Comparison of ENCODE assay signal across 24 cellular contexts in the genomic region with DNA sequence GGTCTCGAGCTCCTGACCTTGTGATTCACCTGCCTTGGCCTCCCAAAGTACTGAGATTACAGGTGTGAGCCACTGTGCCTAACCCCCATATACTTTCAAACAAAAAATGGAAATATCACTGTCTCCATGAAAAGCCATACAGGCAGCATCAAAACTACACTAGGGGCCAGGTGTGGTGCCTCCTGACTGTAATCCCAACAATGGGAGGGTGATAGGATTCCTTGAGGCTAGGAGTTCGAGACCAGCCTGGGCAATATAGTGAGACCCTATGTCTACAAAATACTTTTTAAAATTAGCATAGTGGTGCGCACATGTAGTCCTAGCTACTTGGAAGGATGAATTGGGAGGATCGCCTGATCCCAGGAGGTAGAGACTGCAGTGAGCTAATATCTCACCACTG. TPM values are rescaled to one million over a fixed set of nuclear protein-coding genes. Genes with fewer than 3 reads are reported as not detected.
A peak's percentile ranks its signal among the peaks of the same experiment; 100 is the strongest.
DNase-seq lines count a peak whose midpoint lies in the region; ATAC-seq and TF ChIP-seq lines count a peak whose summit lies in the region.
"Had no signal": no experiment of that assay in that cellular context is flagged by ENCODE, and none has a peak within 500 bp of the region (broad histone marks: within the 10 kb centered on the region; RNA-seq: fewer than 3 reads in every experiment).

No MANE protein-coding gene starts in this region.

- H3K9me3 ChIP-seq in CD4-positive, CD25-positive, alpha-beta regulatory T cell (ENCODE audit: control insufficient read depth in 2 of 2, low read length in 2 of 2), result no peaks in the 10 kb centered on the region
- no peaks in the 10 kb centered on the region for H3K9me3 ChIP-seq in CD8-positive, alpha-beta memory T cell (ENCODE audit: low read length)
- H3K9me3 ChIP-seq: Caco-2 had no signal

- H3K4me3 ChIP-seq in CD4-positive, CD25-positive, alpha-beta regulatory T cell (ENCODE audit: low read depth, low read length), result no peak overlapping the region
- H3K4me3 ChIP-seq in CD8-positive, alpha-beta memory T cell (ENCODE audit: low read length), result no peak overlapping the region
- H3K4me3 ChIP-seq in foreskin fibroblast (ENCODE audit: low read depth in 1 of 2, low read length in 2 of 2), result no peak overlapping the region
- H3K4me3 ChIP-seq: GM12878, GM23338 had no signal

- peaks cover 19% of the 10 kb centered on the region for H3K36me3 ChIP-seq in CD4-positive, CD25-positive, alpha-beta regulatory T cell (ENCODE audit: control insufficient read depth, insufficient read depth, low read length)
- H3K36me3 ChIP-seq in CD8-positive, alpha-beta memory T cell (ENCODE audit: insufficient read depth, low read length), result peaks cover 6% of the 10 kb centered on the region

- no peaks in the 10 kb centered on the region for H3K27me3 ChIP-seq in CD4-positive, CD25-positive, alpha-beta regulatory T cell (ENCODE audit: control insufficient read depth, insufficient read depth, low read length)
- no peaks in the 10 kb centered on the region for H3K27me3 ChIP-seq in CD8-positive, alpha-beta memory T cell (ENCODE audit: insufficient read depth, low read length, poor library complexity, severe bottlenecking)

- H3K27me3 Mint-ChIP-seq in activated T-cell treated with anti-CD3 and anti-CD28 coated beads, Interleukin-2, amount 50 U/mL, for 24 hours, result no peaks in the 10 kb centered on the region
- H3K27me3 Mint-ChIP-seq in CD4-positive, CD25-positive, alpha-beta regulatory T cell, result no peaks in the 10 kb centered on the region
- no peaks in the 10 kb centered on the region for H3K27me3 Mint-ChIP-seq in CD8-positive, alpha-beta memory T cell
- no peaks in the 10 kb centered on the region for H3K27me3 Mint-ChIP-seq in effector memory CD8-positive, alpha-beta T cell

- no peak overlapping the region for H3K4me3 Mint-ChIP-seq in activated T-cell treated with anti-CD3 and anti-CD28 coated beads, Interleukin-2, amount 50 U/mL, for 24 hours
- H3K4me3 Mint-ChIP-seq in CD4-positive, CD25-positive, alpha-beta regulatory T cell, result no peak overlapping the region
- no peak overlapping the region for H3K4me3 Mint-ChIP-seq in CD8-positive, alpha-beta memory T cell
- no peak overlapping the region for H3K4me3 Mint-ChIP-seq in effector memory CD8-positive, alpha-beta T cell
- H3K4me3 Mint-ChIP-seq: GM23338 had no signal

- CTCF ChIA-PET in CD8-positive, alpha-beta memory T cell (lab: Charles Lee), result interaction anchor here (3.1 to 8.0 kb wide), 2 partner anchors 14 to 15 kb away, joined by 27 to 41 read pairs; partner anchors contain the start of genes HMOX2 and NMRAL1

- POLR2A ChIA-PET in CD8-positive, alpha-beta memory T cell (lab: Charles Lee), result no interaction called here

- peaks cover 83% of the 10 kb centered on the region for H3K4me1 Mint-ChIP-seq in activated T-cell treated with anti-CD3 and anti-CD28 coated beads, Interleukin-2, amount 50 U/mL, for 24 hours (ENCODE audit: low read depth)
- H3K4me1 Mint-ChIP-seq in CD4-positive, CD25-positive, alpha-beta regulatory T cell, result peaks cover 25 to 88% (median 55%) of the 10 kb centered on the region in 4 donors
- H3K4me1 Mint-ChIP-seq in CD8-positive, alpha-beta memory T cell, result peaks cover 56 to 84% (median 82%) of the 10 kb centered on the region in 3 donors
- H3K4me1 Mint-ChIP-seq in effector memory CD8-positive, alpha-beta T cell (ENCODE audit: low read depth in 2 of 2), result peaks cover 43 to 64% of the 10 kb centered on the region in 2 donors
- H3K4me1 Mint-ChIP-seq: GM23338 had no signal

- no peak for ATAC-seq in CD4-positive, CD25-positive, alpha-beta regulatory T cell (ENCODE audit: low read depth in 2 of 2)
- no peak for ATAC-seq in effector memory CD8-positive, alpha-beta T cell (replicated peaks)
- ATAC-seq: GM12878, GM23338 had no signal

- no peak for DNase-seq in activated T-cell treated with anti-CD3 and anti-CD28 coated beads, Interleukin-2, amount 50 U/mL, for 24 hours
- DNase-seq in activated T-cell treated with anti-CD3 and anti-CD28 coated beads, Interleukin-2, amount 50 U/mL, for 48 hours, result no peak
- DNase-seq in CD4-positive, CD25-positive, alpha-beta regulatory T cell, result no peak
- DNase-seq in CD8-positive, alpha-beta memory T cell, result no peak
- no peak for DNase-seq in effector memory CD8-positive, alpha-beta T cell
- no peak for DNase-seq in foreskin fibroblast
- no peak for DNase-seq in cerebellar cortex (ENCODE audit: low spot score)
- no peak for DNase-seq in epidermal melanocyte (ENCODE audit: insufficient read length, low spot score)
- DNase-seq: Caco-2; DMS 273 treated with DMSO at 0.1 percent for 48 hours; DMS79 treated with DMSO at 0.1 percent for 48 hours; HCEC 1CT; NCI-H1092 treated with DMSO at 0.1 percent for 48 hours; NCI-H1436 treated with DMSO at 0.1 percent for 48 hours; NCI-H2029; NCI-H2227 treated with DMSO at 0.1 percent for 48 hours; NCI-H510A treated with DMSO at 0.1 percent for 48 hours; NCI-H774; NK-92 treated with Interleukin-12 subunit alpha and Interleukin-12 subunit beta, amount 100 ng/mL, for 24 hours; SHP77 treated with DMSO at 0.1 percent for 48 hours had no signal

- peak overlapping the region; percentile 71 for H3K27ac Mint-ChIP-seq in activated T-cell treated with anti-CD3 and anti-CD28 coated beads, Interleukin-2, amount 50 U/mL, for 24 hours
- peak overlapping the region in 2 of 3 donors; percentile 36 to 98 for H3K27ac Mint-ChIP-seq in CD4-positive, CD25-positive, alpha-beta regulatory T cell
- peak overlapping the region in 7 of 8 donors; percentile 3 to 99 (median 94) for H3K27ac Mint-ChIP-seq in CD8-positive, alpha-beta memory T cell
- peak overlapping the region; percentile 69 to 94 for H3K27ac Mint-ChIP-seq in effector memory CD8-positive, alpha-beta T cell
- H3K27ac Mint-ChIP-seq: GM23338 had no signal

- H3K9me3 Mint-ChIP-seq in activated T-cell treated with anti-CD3 and anti-CD28 coated beads, Interleukin-2, amount 50 U/mL, for 24 hours, result no peaks in the 10 kb centered on the region
- H3K9me3 Mint-ChIP-seq in CD4-positive, CD25-positive, alpha-beta regulatory T cell, result no peaks in the 10 kb centered on the region
- H3K9me3 Mint-ChIP-seq in CD8-positive, alpha-beta memory T cell, result no peaks in the 10 kb centered on the region
- H3K9me3 Mint-ChIP-seq in effector memory CD8-positive, alpha-beta T cell, result no peaks in the 10 kb centered on the region

- TF ChIP-seq CTCF in foreskin fibroblast (IDR thresholded peaks at IDR 0.05; ENCODE audit: low read depth, low read length), result no peak

- peaks cover 51% of the 10 kb centered on the region for H3K4me1 ChIP-seq in CD4-positive, CD25-positive, alpha-beta regulatory T cell (ENCODE audit: control insufficient read depth, insufficient read depth, low read length, poor library complexity, severe bottlenecking)
- H3K4me1 ChIP-seq in CD8-positive, alpha-beta memory T cell (ENCODE audit: insufficient read depth, low read length), result peaks cover 86% of the 10 kb centered on the region

- H3K36me3 Mint-ChIP-seq in activated T-cell treated with anti-CD3 and anti-CD28 coated beads, Interleukin-2, amount 50 U/mL, for 24 hours (ENCODE audit: low read depth), result peaks cover 71% of the 10 kb centered on the region
- peaks cover 24% of the 10 kb centered on the region for H3K36me3 Mint-ChIP-seq in CD4-positive, CD25-positive, alpha-beta regulatory T cell
- H3K36me3 Mint-ChIP-seq in CD8-positive, alpha-beta memory T cell, result peaks cover 0 to 54% (median 8%) of the 10 kb centered on the region in 3 donors
- peaks cover 29% of the 10 kb centered on the region for H3K36me3 Mint-ChIP-seq in effector memory CD8-positive, alpha-beta T cell (ENCODE audit: insufficient read depth)

- no peak overlapping the region for H3K27ac ChIP-seq in CD4-positive, CD25-positive, alpha-beta regulatory T cell (ENCODE audit: insufficient read depth, low read length, poor library complexity, severe bottlenecking)
- H3K27ac ChIP-seq in CD8-positive, alpha-beta memory T cell (ENCODE audit: low read depth, low read length), result no peak overlapping the region
- H3K27ac ChIP-seq: C4-2B, KMS-11 had no signal

RNA-seq across cellular contexts. Expression of gene HMOX2, which starts 15.7 kb away (rescaled TPM):
- total RNA-seq in CD4-positive, CD25-positive, alpha-beta regulatory T cell, result 41.2 TPM
- polyA plus RNA-seq in CD4-positive, CD25-positive, alpha-beta regulatory T cell, result 100 to 1,000 TPM; 104 to 145 (median 126) TPM
- total RNA-seq in CD8-positive, alpha-beta memory T cell, result 10 to 100 TPM; 87.5 to 95.2 TPM
- 178 TPM for polyA plus RNA-seq in CD8-positive, alpha-beta memory T cell

RNA-seq across cellular contexts. Expression of gene NMRAL1, which starts 17.5 kb away (rescaled TPM):
- total RNA-seq in CD4-positive, CD25-positive, alpha-beta regulatory T cell, result 40.7 TPM
- 10 to 100 TPM; 45.6 to 61.7 (median 51.6) TPM for polyA plus RNA-seq in CD4-positive, CD25-positive, alpha-beta regulatory T cell
- 10 to 100 TPM; 63.8 to 65.8 TPM for total RNA-seq in CD8-positive, alpha-beta memory T cell
- 75.4 TPM for polyA plus RNA-seq in CD8-positive, alpha-beta memory T cell

RNA-seq across cellular contexts. Expression of gene CDIP1, which starts 46.7 kb away (rescaled TPM):
- total RNA-seq in CD4-positive, CD25-positive, alpha-beta regulatory T cell, result 29.8 TPM
- polyA plus RNA-seq in CD4-positive, CD25-positive, alpha-beta regulatory T cell, result 10 to 100 TPM; 16.4 to 29.6 (median 20.8) TPM
- 10 to 100 TPM; 28.4 to 32.1 TPM for total RNA-seq in CD8-positive, alpha-beta memory T cell
- polyA plus RNA-seq in CD8-positive, alpha-beta memory T cell, result 21.8 TPM
